In genomic region chr22:37293172-37293571, GRCh38 we compare ENCODE assay signal across 1 cellular context.
TF ChIP-seq lines count a peak whose summit lies in the region.

No MANE protein-coding gene starts in this region.

TF ChIP-seq in GM23338, 12 proteins besides CTCF, POLR2A, EP300 and RAD21:
- TF ChIP-seq ETS1 (IDR thresholded peaks at IDR 0.05) = no peak
- no peak for TF ChIP-seq EZH2 (IDR thresholded peaks at IDR 0.05; ENCODE audit: low read depth, unreplicated experiment)
- TF ChIP-seq, protein P1, sequence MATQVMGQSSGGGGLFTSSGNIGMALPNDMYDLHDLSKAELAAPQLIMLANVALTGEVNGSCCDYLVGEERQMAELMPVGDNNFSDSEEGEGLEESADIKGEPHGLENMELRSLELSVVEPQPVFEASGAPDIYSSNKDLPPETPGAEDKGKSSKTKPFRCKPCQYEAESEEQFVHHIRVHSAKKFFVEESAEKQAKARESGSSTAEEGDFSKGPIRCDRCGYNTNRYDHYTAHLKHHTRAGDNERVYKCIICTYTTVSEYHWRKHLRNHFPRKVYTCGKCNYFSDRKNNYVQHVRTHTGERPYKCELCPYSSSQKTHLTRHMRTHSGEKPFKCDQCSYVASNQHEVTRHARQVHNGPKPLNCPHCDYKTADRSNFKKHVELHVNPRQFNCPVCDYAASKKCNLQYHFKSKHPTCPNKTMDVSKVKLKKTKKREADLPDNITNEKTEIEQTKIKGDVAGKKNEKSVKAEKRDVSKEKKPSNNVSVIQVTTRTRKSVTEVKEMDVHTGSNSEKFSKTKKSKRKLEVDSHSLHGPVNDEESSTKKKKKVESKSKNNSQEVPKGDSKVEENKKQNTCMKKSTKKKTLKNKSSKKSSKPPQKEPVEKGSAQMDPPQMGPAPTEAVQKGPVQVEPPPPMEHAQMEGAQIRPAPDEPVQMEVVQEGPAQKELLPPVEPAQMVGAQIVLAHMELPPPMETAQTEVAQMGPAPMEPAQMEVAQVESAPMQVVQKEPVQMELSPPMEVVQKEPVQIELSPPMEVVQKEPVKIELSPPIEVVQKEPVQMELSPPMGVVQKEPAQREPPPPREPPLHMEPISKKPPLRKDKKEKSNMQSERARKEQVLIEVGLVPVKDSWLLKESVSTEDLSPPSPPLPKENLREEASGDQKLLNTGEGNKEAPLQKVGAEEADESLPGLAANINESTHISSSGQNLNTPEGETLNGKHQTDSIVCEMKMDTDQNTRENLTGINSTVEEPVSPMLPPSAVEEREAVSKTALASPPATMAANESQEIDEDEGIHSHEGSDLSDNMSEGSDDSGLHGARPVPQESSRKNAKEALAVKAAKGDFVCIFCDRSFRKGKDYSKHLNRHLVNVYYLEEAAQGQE (IDR thresholded peaks at IDR 0.05; ENCODE audit: unreplicated experiment) = no peak
- TF ChIP-seq JUNB (IDR thresholded peaks at IDR 0.05; ENCODE audit: unreplicated experiment) = no peak
- no peak for TF ChIP-seq ZNF462 (CRISPR knock-in tag; IDR thresholded peaks at IDR 0.05)
- no peak for TF ChIP-seq NANOG (IDR thresholded peaks at IDR 0.05; ENCODE audit: borderline replicate concordance)
- no peak for TF ChIP-seq ZNF331 (CRISPR knock-in tag; IDR thresholded peaks at IDR 0.05; ENCODE audit: low read depth)
- TF ChIP-seq STAT1 (IDR thresholded peaks at IDR 0.05; ENCODE audit: unreplicated experiment) = no peak
- no peak for TF ChIP-seq POLR2AphosphoS5 (IDR thresholded peaks at IDR 0.05; ENCODE audit: low read depth)
